16 cellular contexts compared by ENCODE assay signal in genomic region chr3:130916507-130917167, GRCh38. TPM values are rescaled to one million over a fixed set of nuclear protein-coding genes. Genes with fewer than 3 reads are reported as not detected.
DNase-seq lines count a peak whose midpoint lies in the region; ATAC-seq, FAIRE-seq and TF ChIP-seq lines count a peak whose summit lies in the region.
"Had no signal": no experiment of that assay in that cellular context is flagged by ENCODE, and none has a peak within 500 bp of the region (broad histone marks: within the 10 kb centered on the region; RNA-seq: fewer than 3 reads in every experiment).

No MANE protein-coding gene starts in this region.

- H3K9me2 ChIP-seq in OCI-LY1 (ENCODE audit: low read depth, low read length) = no peaks in the 10 kb centered on the region

- H3K4me2 ChIP-seq in OCI-LY1 (ENCODE audit: low read length) = peak overlapping the region; percentile 54; the same call in 1 of the 2 replicates

- intact Hi-C loops in aorta (cut with DNase I) = no loop called here

- H3K9me3 ChIP-seq in OCI-LY1 (ENCODE audit: low read length) (peaks cover 22% of the 10 kb centered on the region), aorta (ENCODE audit: control insufficient read depth, low read length) (no peaks in the 10 kb centered on the region)

- H3K4me1 ChIP-seq in OCI-LY1 (ENCODE audit: insufficient read depth, low read length, severe bottlenecking) = peaks cover 23% of the 10 kb centered on the region
- peaks cover 4 to 5% of the 10 kb centered on the region in 2 donors for H3K4me1 ChIP-seq in aorta (ENCODE audit: control insufficient read depth in 1 of 2, insufficient read depth in 2 of 2, low read length in 2 of 2)
- H3K4me1 ChIP-seq: foreskin keratinocyte, parathyroid adenoma had no signal

- H3K27ac ChIP-seq in OCI-LY1 (ENCODE audit: low read depth, low read length, poor library complexity, severe bottlenecking) = peak overlapping the region; percentile 68
- H3K27ac ChIP-seq in aorta (ENCODE audit: low read depth in 1 of 2, low read length in 2 of 2) = no peak overlapping the region
- H3K27ac ChIP-seq: foreskin keratinocyte, parathyroid adenoma had no signal

- DNase-seq in RCC 7860 (ENCODE audit: low spot score) (no peak), putamen (ENCODE audit: low spot score) (no peak), aorta (no peak), NCI-H82 (lab: John Stamatoyannopoulos, UW) (no peak)
- DNase-seq: activated effector memory CD4-positive, alpha-beta T cell treated with Interleukin-2 at 50 U/mL for 16 hours; CD4-positive, CD25-positive, alpha-beta regulatory T cell; foreskin keratinocyte; NCI-H1436 treated with DMSO at 0.1 percent for 48 hours; RPMI8226 had no signal

- peaks cover 77% of the 10 kb centered on the region for H3K79me2 ChIP-seq in OCI-LY1 (ENCODE audit: insufficient read depth, low read length)

- no peaks in the 10 kb centered on the region for H3F3A ChIP-seq in OCI-LY1 (ENCODE audit: insufficient read depth, low read length)

- ATAC-seq in GM18498 (IDR thresholded peaks at IDR 0.05; ENCODE audit: unreplicated experiment) (peak; percentile 79), GM19467 (IDR thresholded peaks at IDR 0.05; ENCODE audit: unreplicated experiment) (peak; percentile 68), HG03064 (IDR thresholded peaks at IDR 0.05; ENCODE audit: low read depth, unreplicated experiment) (peak; percentile 62), aorta (ENCODE audit: low FRiP score) (no peak)
- ATAC-seq: activated CD4-positive, CD25-positive, alpha-beta regulatory T cell treated with anti-CD3 and anti-CD28 coated beads, Interleukin-2, amount 50 U/mL, for 24 hours had no signal

- H3K4me3 ChIP-seq in OCI-LY1 (ENCODE audit: low read depth, low read length, poor library complexity, severe bottlenecking) = no peak overlapping the region
- no peak overlapping the region for H3K4me3 ChIP-seq in aorta (ENCODE audit: low read length in 2 of 2)

- no peaks in the 10 kb centered on the region for H4K20me1 ChIP-seq in OCI-LY1 (ENCODE audit: insufficient read depth, low read length)

- H3K27me3 ChIP-seq in OCI-LY1 (ENCODE audit: insufficient read depth, low read length) = no peaks in the 10 kb centered on the region
- no peaks in the 10 kb centered on the region for H3K27me3 ChIP-seq in aorta (ENCODE audit: control insufficient read depth in 1 of 2, insufficient read depth in 2 of 2, low read length in 1 of 2)
- H3K27me3 ChIP-seq: foreskin keratinocyte had no signal

- 86 to 89% methylated on average over 4 of the region's 4 CpGs for WGBS in aorta, 2 donors

- no peak for FAIRE-seq in RCC 7860 (lab: Jason Lieb, UNC)
- FAIRE-seq: colon had no signal

- H2AFZ ChIP-seq in OCI-LY1 (ENCODE audit: low read length) = no peak overlapping the region
- H2AFZ ChIP-seq: parathyroid adenoma had no signal

- H3K9ac ChIP-seq in OCI-LY1 (ENCODE audit: low read length) = 0 out of 2 replicates have a peak overlapping the region, but pooled peaks have one; percentile 21
- H3K9ac ChIP-seq: parathyroid adenoma had no signal

- peaks cover 21% of the 10 kb centered on the region for H3K36me3 ChIP-seq in OCI-LY1 (ENCODE audit: insufficient read depth, low read length)
- H3K36me3 ChIP-seq in aorta (ENCODE audit: control insufficient read depth in 1 of 2, insufficient read depth in 2 of 2, low read length in 1 of 2) = no peaks in the 10 kb centered on the region

- no peak for TF ChIP-seq CTCF in OCI-LY1 (IDR thresholded peaks at IDR 0.05; ENCODE audit: low read length)

RNA-seq across cellular contexts. Expression of gene ATP2C1, which starts 22.8 kb away (rescaled TPM):
- 10 to 100 TPM; 58.8 to 67.5 TPM for total RNA-seq in aorta
- 10 to 100 TPM; 21.8 to 27.9 TPM for polyA plus RNA-seq in aorta
